Comparison of ENCODE assay signal across 8 cellular contexts in the genomic region with DNA sequence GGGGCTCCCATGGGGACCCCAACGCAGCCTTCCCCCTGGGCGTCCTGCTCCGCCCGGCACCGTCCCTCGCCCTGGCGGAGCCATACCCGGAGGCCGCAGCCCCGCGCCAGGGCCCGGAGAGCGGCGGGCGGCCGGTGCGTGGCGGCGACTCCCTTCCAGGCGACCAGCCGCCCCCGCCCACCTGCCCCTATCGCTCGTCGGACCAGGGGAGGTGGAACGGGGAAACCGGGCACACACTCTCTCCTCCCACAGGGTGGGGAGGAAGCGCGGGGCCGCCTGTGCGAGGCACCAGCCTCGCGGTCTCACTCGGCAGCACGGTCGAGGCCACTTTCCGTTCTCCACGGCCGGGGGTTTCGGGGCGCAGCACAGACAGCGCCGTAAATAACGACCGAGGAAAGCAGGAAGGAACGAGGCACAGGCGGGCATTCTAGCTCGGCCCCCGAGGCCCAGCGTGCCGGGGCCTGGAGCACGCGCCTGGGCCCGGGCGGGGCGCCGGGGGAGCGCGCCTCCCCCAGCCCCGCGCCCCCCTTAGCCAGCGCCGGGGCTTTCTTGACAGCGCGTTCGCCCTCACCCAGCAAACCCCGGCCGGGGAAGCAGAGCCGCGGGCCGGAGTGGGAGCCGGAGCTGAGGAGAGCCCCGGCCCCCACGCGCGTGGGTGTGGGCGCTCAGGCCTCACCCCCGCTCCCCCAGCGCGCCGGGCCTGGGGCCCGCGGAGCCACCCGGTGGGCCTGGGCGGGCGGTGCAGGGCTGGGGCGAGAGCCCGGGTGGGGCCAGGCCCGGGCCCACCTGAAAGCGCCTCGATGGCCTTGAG. TPM values are rescaled to one million over a fixed set of nuclear protein-coding genes. Genes with fewer than 3 reads are reported as not detected.
DNase-seq lines count a peak whose midpoint lies in the region; ATAC-seq and TF ChIP-seq lines count a peak whose summit lies in the region.

No MANE protein-coding gene starts in this region.

- in situ Hi-C loops in GM13977 (cut with MboI; ENCODE audit: low pct_unique_long_range_greater_than_20kb, low sequenced_read_pairs, unreplicated experiment): no loop called here
- in situ Hi-C loops in transverse colon (cut with MboI; ENCODE audit: low pct_ligation_motif_present in 1 of 4, low pct_unique_long_range_greater_than_20kb in 1 of 4, low sequenced_read_pairs in 3 of 4): no loop called here

- H3K9me2 ChIP-seq in PC-9 (ENCODE audit: insufficient read depth): no peaks in the 10 kb centered on the region

- H2AFZ ChIP-seq in ACC112 (ENCODE audit: low read length, unreplicated experiment): peak overlapping the region; percentile 78
- peak overlapping the region; percentile 74 for H2AFZ ChIP-seq in PC-9

- intact Hi-C loops in PC-9 (cut with micrococcal nuclease; ENCODE audit: unreplicated experiment) (no loop called here), body of pancreas (cut with DNase I) (no loop called here), left lung (cut with DNase I) (no loop called here), transverse colon (cut with DNase I; ENCODE audit: low total_unique reads) (no loop called here)

- CTCF ChIA-PET in PC-9 (lab: Charles Lee): interaction anchor here (0.5 to 0.8 kb wide), 3 partner anchors 263 to 904 kb away, joined by 3 to 11 read pairs (median 5); no protein-coding TSS in a partner anchor

- peak; percentile 58 for DNase-seq in GM13977 (ENCODE audit: low spot score)
- peak in 1 of 2 experiments; percentile 39 for DNase-seq in PC-9
- DNase-seq in body of pancreas: peak in 1 of 4 donors; percentile 12
- DNase-seq in left lung: peak in 1 of 2 donors; percentile 77
- DNase-seq in transverse colon: no peak
- DNase-seq in NCI-H1930 (lab: John Stamatoyannopoulos, UW): no peak
- no peak for DNase-seq in NCI-H2029 treated with DMSO at 0.1 percent for 48 hours (lab: John Stamatoyannopoulos, UW)

- peaks cover 46% of the 10 kb centered on the region for H3F3A ChIP-seq in PC-9 (ENCODE audit: insufficient read depth, low read depth)

- H3K27ac ChIP-seq in ACC112 (ENCODE audit: low read depth, low read length) (peak overlapping the region; percentile 87), PC-9 (peak overlapping the region; percentile 92), body of pancreas (no peak overlapping the region), left lung (no peak overlapping the region), transverse colon (no peak overlapping the region)

- WGBS in body of pancreas, 2 donors: 0 to 2% methylated on average over 7 to 57 of the region's 91 CpGs
- 1% methylated on average over 47 of the region's 91 CpGs; no CpG with 5 or more reads in 1 of the 2 donors for WGBS in transverse colon (ENCODE audit: low coverage in 1 of 2), 2 donors

- BruUV-seq in PC-9 (replicated peaks; lab: Mats Ljungman, UMichigan): no TSS peak

- peak; percentile 17 for TF ChIP-seq CTCF in GM13977 (IDR thresholded peaks at IDR 0.05; ENCODE audit: extremely low read depth, insufficient read depth, missing control alignments)
- TF ChIP-seq CTCF in PC-9 (conservative IDR thresholded peaks at IDR 0.05): no peak
- no peak for TF ChIP-seq CTCF in body of pancreas (IDR thresholded peaks at IDR 0.05)
- TF ChIP-seq CTCF in left lung (IDR thresholded peaks at IDR 0.05): no peak
- no peak for TF ChIP-seq CTCF in transverse colon (IDR thresholded peaks at IDR 0.05)

- H3K9me3 ChIP-seq in PC-9 (ENCODE audit: insufficient read depth, low read depth): no peaks in the 10 kb centered on the region
- H3K9me3 ChIP-seq in body of pancreas: no peaks in the 10 kb centered on the region
- no peaks in the 10 kb centered on the region for H3K9me3 ChIP-seq in left lung
- no peaks in the 10 kb centered on the region for H3K9me3 ChIP-seq in transverse colon

- TF ChIP-seq POLR2A in body of pancreas (IDR thresholded peaks at IDR 0.05): no peak
- TF ChIP-seq POLR2A in transverse colon (IDR thresholded peaks at IDR 0.05): no peak

- H3K4me3 ChIP-seq in ACC112 (ENCODE audit: low read depth, low read length) (peak overlapping the region; percentile 96), PC-9 (peak overlapping the region; percentile 73), body of pancreas (no peak overlapping the region), left lung (peak overlapping the region in 1 of 2 donors; percentile 34), transverse colon (peak overlapping the region in 3 of 4 donors; percentile 3 to 44 (median 28))

- POLR2A ChIA-PET in PC-9 (lab: Charles Lee; ENCODE audit: unreplicated experiment): interaction anchor here (0.7 to 0.9 kb wide), 2 partner anchors 892 to 1365 kb away, joined by 5 to 10 read pairs; no protein-coding TSS in a partner anchor

- H3K4me1 ChIP-seq in ACC112 (ENCODE audit: control insufficient read depth, insufficient read depth, low read length, unreplicated experiment) (peaks cover 48% of the 10 kb centered on the region), PC-9 (replicated peaks; ENCODE audit: insufficient read depth) (peaks cover 43% of the 10 kb centered on the region), body of pancreas (peaks cover 41% of the 10 kb centered on the region), left lung (peaks cover 24 to 52% of the 10 kb centered on the region in 2 donors), transverse colon (peaks cover 29 to 53% (median 50%) of the 10 kb centered on the region in 4 donors)

- H3K36me3 ChIP-seq in ACC112 (ENCODE audit: insufficient read depth, low read length) (no peaks in the 10 kb centered on the region), PC-9 (ENCODE audit: low read depth) (peaks cover 9% of the 10 kb centered on the region; the same call in 1 of the 2 replicates), body of pancreas (replicated peaks in 1 of 2; ENCODE audit: insufficient read depth in 1 of 2, low read depth in 2 of 2) (no peaks in the 10 kb centered on the region), left lung (no peaks in the 10 kb centered on the region), transverse colon (no peaks in the 10 kb centered on the region)

- H3K79me2 ChIP-seq in ACC112 (ENCODE audit: control insufficient read depth, insufficient read depth, low read length, unreplicated experiment): peaks cover 68% of the 10 kb centered on the region
- H3K79me2 ChIP-seq in PC-9 (ENCODE audit: low read depth): peaks cover 77% of the 10 kb centered on the region

- ATAC-seq in body of pancreas (peak; percentile 33), left lung (peak; percentile 30)

- H3K27me3 ChIP-seq in ACC112 (ENCODE audit: insufficient read depth, low read length) (no peaks in the 10 kb centered on the region), PC-9 (ENCODE audit: insufficient read depth, low read depth) (no peaks in the 10 kb centered on the region), body of pancreas (peaks cover 6 to 73% of the 10 kb centered on the region in 2 donors), left lung (peaks cover 90 to 100% of the 10 kb centered on the region in 2 donors), transverse colon (peaks cover 100% of the 10 kb centered on the region)

- TF ChIP-seq EP300 in transverse colon (IDR thresholded peaks at IDR 0.05; ENCODE audit: low read depth): no peak

- peak overlapping the region; percentile 99 for H3K4me2 ChIP-seq in PC-9

- peaks cover 3% of the 10 kb centered on the region; the same call in 1 of the 2 replicates for H4K20me1 ChIP-seq in PC-9 (ENCODE audit: insufficient read depth)

RNA-seq across cellular contexts. Expression of a gene that starts 0.9 kb away (rescaled TPM):
- total RNA-seq in PC-9 (2021) (132 and 139 TPM in 2 replicates), body of pancreas (1 to 10 TPM in 1 of 2 donors, under 1 TPM in 1; 0.33 to 1.3 TPM), left lung (1 to 10 TPM; 1.8 to 2.0 TPM), transverse colon (under 1 TPM in 2 of 4 donors, not detected in 2; 0.41 to 0.64 TPM)

Comparison
In these comparisons a context has a peak if more than half of its experiments do, and no peak if none do; other contexts are left out.
1. H3K27ac ChIP-seq: peak in ACC112 (single experiment) and PC-9 (single experiment); none in body of pancreas (0 of 4), left lung (0 of 2) and transverse colon (0 of 4).
2. H3K4me3 ChIP-seq: peak in ACC112 (single experiment), PC-9 (single experiment) and transverse colon (3 of 4); none in body of pancreas (0 of 2).
3. RNA of a gene that starts 0.9 kb away (total RNA-seq): 132 to 139 TPM in PC-9; 1.8 to 2.0 TPM in left lung, 0.33 to 1.3 TPM in body of pancreas and 0.41 to 0.64 TPM in transverse colon; every median in the first group is over 10 times any median in the second.